Comparison of ENCODE assay signal across 20 cellular contexts in genomic region chr3:60707452-60708020, GRCh38.
DNase-seq lines count a peak whose midpoint lies in the region; ATAC-seq and TF ChIP-seq lines count a peak whose summit lies in the region.
"Had no signal": no experiment of that assay in that cellular context is flagged by ENCODE, and none has a peak within 500 bp of the region (broad histone marks: within the 10 kb centered on the region; RNA-seq: fewer than 3 reads in every experiment).

No MANE protein-coding gene starts in this region.

- H2AFZ ChIP-seq in GM23248 (no peak overlapping the region), SK-N-SH (ENCODE audit: low read depth) (no peak overlapping the region)

- peaks cover 5% of the 10 kb centered on the region for H3K9me3 Mint-ChIP-seq in type B pancreatic cell

- H3K4me3 ChIP-seq in GM23248 (no peak overlapping the region), SK-N-SH (ENCODE audit: low read depth in 2 of 2, low read length in 1 of 2) (no peak overlapping the region), fibroblast of the aortic adventitia (ENCODE audit: low read depth, low read length) (no peak overlapping the region), upper lobe of right lung (no peak overlapping the region)
- H3K4me3 ChIP-seq: Peyer's patch, SJSA1 had no signal

- H3K79me2 ChIP-seq in GM23248 (ENCODE audit: insufficient read depth) (no peaks in the 10 kb centered on the region), SK-N-SH (ENCODE audit: insufficient read depth) (no peaks in the 10 kb centered on the region)

- no peak for ATAC-seq in upper lobe of right lung

- H4K20me1 ChIP-seq in GM23248 (ENCODE audit: insufficient read depth) (no peaks in the 10 kb centered on the region), SK-N-SH (ENCODE audit: insufficient read depth) (no peaks in the 10 kb centered on the region)

- H3K4me1 Mint-ChIP-seq in type B pancreatic cell (ENCODE audit: unreplicated experiment): peaks cover 39% of the 10 kb centered on the region
- H3K4me1 Mint-ChIP-seq: IgD-negative memory B cell had no signal

- WGBS in GM23248 (ENCODE audit: low coverage in 1 of 2, low lambda C conversion rate in 2 of 2, missing lambda C conversion rate in 2 of 2), 2 experiments: 80 to 84% methylated on average over 2 of the region's 2 CpGs
- WGBS in SK-N-SH (ENCODE audit: low lambda C conversion rate): 71% methylated on average over 2 of the region's 2 CpGs

- H3K27ac ChIP-seq in GM23248 (no peak overlapping the region), SK-N-SH (ENCODE audit: low read depth in 2 of 2, low read length in 1 of 2) (peak overlapping the region in 1 of 2 experiments; percentile 72; a peak in 2 of 4 replicates), upper lobe of right lung (no peak overlapping the region)
- H3K27ac ChIP-seq: HL-60, Peyer's patch, SJSA1 had no signal

- H3K9ac ChIP-seq in GM23248 (no peak overlapping the region), SK-N-SH (no peak overlapping the region)

- H3K4me3 Mint-ChIP-seq in type B pancreatic cell: no peak overlapping the region
- H3K4me3 Mint-ChIP-seq: CD4-positive, alpha-beta T cell; IgD-negative memory B cell had no signal

- in situ Hi-C loops in GM23248 (cut with MboI): no loop called here

- H3K36me3 ChIP-seq in GM23248 (ENCODE audit: low read depth): peaks cover 5% of the 10 kb centered on the region; the same call in 1 of the 2 replicates
- H3K36me3 ChIP-seq in SK-N-SH (replicated peaks in 1 of 2; ENCODE audit: control insufficient read depth in 1 of 2, insufficient read depth in 2 of 2, low read length in 1 of 2): no peaks in the 10 kb centered on the region
- H3K36me3 ChIP-seq in upper lobe of right lung: no peaks in the 10 kb centered on the region
- H3K36me3 ChIP-seq: Peyer's patch, SJSA1 had no signal

- TF ChIP-seq CTCF in SK-N-SH (IDR thresholded peaks at IDR 0.05) (no peak), fibroblast of the aortic adventitia (IDR thresholded peaks at IDR 0.05; ENCODE audit: insufficient read depth, low read length) (no peak), type B pancreatic cell (conservative IDR thresholded peaks at IDR 0.05) (no peak), upper lobe of right lung (IDR thresholded peaks at IDR 0.05) (no peak)

- H3K9me2 ChIP-seq in GM23248 (ENCODE audit: insufficient read depth) (no peaks in the 10 kb centered on the region), SK-N-SH (0 out of 2 replicates have a peak, but pooled peaks cover 3% of the 10 kb centered on the region)

- TF ChIP-seq RAD21 in SK-N-SH (IDR thresholded peaks at IDR 0.05; ENCODE audit: low read length): no peak

- H3K27me3 Mint-ChIP-seq in type B pancreatic cell: no peaks in the 10 kb centered on the region
- H3K27me3 Mint-ChIP-seq: CD4-positive, alpha-beta T cell; IgD-negative memory B cell had no signal

- intact Hi-C loops in upper lobe of right lung (cut with DNase I): no loop called here

- TF ChIP-seq EP300 in SK-N-SH (IDR thresholded peaks at IDR 0.05; ENCODE audit: borderline replicate concordance in 1 of 2, low read depth in 1 of 2, low read length in 1 of 2): peak in 1 of 2 experiments; percentile 23; a peak in 1 of 4 replicates

- H3K36me3 Mint-ChIP-seq in type B pancreatic cell: peaks cover 5% of the 10 kb centered on the region

- H3K4me2 ChIP-seq in GM23248 (ENCODE audit: unreplicated experiment): peak overlapping the region; percentile 37
- H3K4me2 ChIP-seq in SK-N-SH: peak overlapping the region; percentile 31; the same call in 1 of the 2 replicates

- POLR2A ChIA-PET in SK-N-SH (lab: Yijun Ruan, JAX): no interaction called here

- H3K27me3 ChIP-seq in GM23248 (replicated peaks; ENCODE audit: insufficient read depth): no peaks in the 10 kb centered on the region
- H3K27me3 ChIP-seq in SK-N-SH (ENCODE audit: insufficient read depth): no peaks in the 10 kb centered on the region
- H3K27me3 ChIP-seq in upper lobe of right lung: no peaks in the 10 kb centered on the region
- H3K27me3 ChIP-seq: Peyer's patch, SJSA1 had no signal

- peak overlapping the region; percentile 2 for H3K27ac Mint-ChIP-seq in type B pancreatic cell
- H3K27ac Mint-ChIP-seq: CD4-positive, alpha-beta T cell; IgD-negative memory B cell had no signal

- DNase-seq in GM23248 (peak; percentile 47), SK-N-SH (no peak), fibroblast of the aortic adventitia (ENCODE audit: low read depth) (peak; percentile 44), type B pancreatic cell (ENCODE audit: extremely low spot score, unreplicated experiment) (no peak), mesenteric fat pad (ENCODE audit: low spot score) (no peak), upper lobe of right lung (no peak), dermis blood vessel endothelial cell (no peak)
- DNase-seq: Caco-2; CD4-positive, alpha-beta T cell; DMS153; GF-D8; H7; Karpas-422; NCI-H1436; NK-92 treated with Interleukin-12 subunit alpha and Interleukin-12 subunit beta, amount 100 ng/mL, for 24 hours; Peyer's patch; SW 1271 had no signal

- H3F3A ChIP-seq in GM23248 (ENCODE audit: insufficient read depth): peaks cover 21% of the 10 kb centered on the region
- peaks cover 27% of the 10 kb centered on the region for H3F3A ChIP-seq in SK-N-SH (replicated peaks; ENCODE audit: insufficient read depth)

- H3K4me1 ChIP-seq in GM23248 (ENCODE audit: insufficient read depth) (peaks cover 29% of the 10 kb centered on the region), SK-N-SH (ENCODE audit: control insufficient read depth in 1 of 2, insufficient read depth in 2 of 2, low read depth in 1 of 2, low read length in 1 of 2) (peaks cover 0 to 32% of the 10 kb centered on the region in 2 experiments; a peak in 3 of 4 replicates), upper lobe of right lung (no peaks in the 10 kb centered on the region)
- H3K4me1 ChIP-seq: Caco-2, Peyer's patch had no signal

- CTCF ChIA-PET in SK-N-SH (lab: Yijun Ruan, JAX): no interaction called here

- H3K9me3 ChIP-seq in GM23248 (ENCODE audit: low read depth) (peaks cover 6% of the 10 kb centered on the region), SK-N-SH (no peaks in the 10 kb centered on the region), upper lobe of right lung (no peaks in the 10 kb centered on the region)
- H3K9me3 ChIP-seq: Caco-2, Peyer's patch, SJSA1 had no signal

TF ChIP-seq in SK-N-SH, 30 proteins besides CTCF, POLR2A, EP300 and RAD21:
- TF ChIP-seq TCF12 (IDR thresholded peaks at IDR 0.05): peak; percentile 49; the same call in 1 of the 2 replicates
- no peak for TF ChIP-seq FOXJ3 (CRISPR knock-in tag; IDR thresholded peaks at IDR 0.05)

Comparison
In these comparisons a context has a peak if more than half of its experiments do, and no peak if none do; other contexts are left out.
1. DNase-seq: peak in GM23248 (single experiment) and fibroblast of the aortic adventitia (single experiment); none in SK-N-SH (single experiment), type B pancreatic cell (single experiment), mesenteric fat pad (single experiment), upper lobe of right lung (single experiment) and dermis blood vessel endothelial cell (single experiment).